ENCODE assay signal across 26 cellular contexts in genomic region chr4:140105436-140105835, GRCh38.
"Had no signal": no experiment of that assay in that cellular context is flagged by ENCODE, and none has a peak within 500 bp of the region (broad histone marks: within the 10 kb centered on the region; RNA-seq: fewer than 3 reads in every experiment).

No MANE protein-coding gene starts in this region.

- H3K9me3 ChIP-seq: neutrophil, ovary, right atrium auricular region, right lobe of liver, stomach, testis, thyroid gland, transverse colon, upper lobe of left lung, vagina had no signal

- H3K4me2 ChIP-seq: hepatocyte had no signal

- H3K27ac Mint-ChIP-seq: mesothelial cell of epicardium; naive B cell; progenitor cell of endocrine pancreas; stimulated activated naive B cell treated with anti-CD40 and anti-IgM and Interleukin-4, amounts not matched to agents 10 μg/mL and 1 μg/mL and 100 μg/mL, for 72 hours had no signal

- H3K4me1 ChIP-seq: left ventricle myocardium inferior, right atrium auricular region, testis, vagina had no signal

- DNase-seq: islet precursor cell; left ventricle myocardium inferior; mesendoderm; naive B cell; ovary; right lobe of liver; stimulated activated CD4-positive, alpha-beta T cell treated with anti-CD3 and anti-CD28 coated beads, Interleukin-12 subunit alpha, Interleukin-12 subunit beta, amount 100 ng/mL, for 4 hours; stimulated activated CD4-positive, alpha-beta T cell treated with anti-CD3 and anti-CD28 coated beads, Interleukin-15, amount 100 ng/mL, for 24 hours; stimulated activated CD4-positive, alpha-beta T cell treated with anti-CD3 and anti-CD28 coated beads, Interleukin-2, amount 100 ng/mL, for 24 hours; stimulated activated CD4-positive, alpha-beta T cell treated with anti-CD3 and anti-CD28 coated beads, Interleukin-4, amount 100 ng/mL, for 1 hour; stimulated activated naive B cell treated with anti-CD40 and anti-IgM and Interleukin-4, amounts not matched to agents 10 μg/mL and 1 μg/mL and 100 μg/mL, for 72 hours; stimulated activated naive CD8-positive, alpha-beta T cell treated with anti-CD3 and anti-CD28 coated beads, Interleukin-15, Interleukin-2, amounts not matched to agents 100 U/mL and 50 U/mL, for 24 hours; stomach; testis; thyroid gland; transverse colon; upper lobe of left lung had no signal

- H3K27ac ChIP-seq: hepatocyte, left ventricle myocardium inferior, neutrophil, ovary, right atrium auricular region, right lobe of liver, stomach, testis, thyroid gland, transverse colon, upper lobe of left lung, vagina had no signal

- H3K27me3 Mint-ChIP-seq: progenitor cell of endocrine pancreas had no signal

- ATAC-seq: stimulated activated naive B cell treated with anti-CD40 and anti-IgM and Interleukin-4, amounts not matched to agents 10 μg/mL and 1 μg/mL and 100 μg/mL, for 72 hours; stimulated activated naive CD8-positive, alpha-beta T cell treated with anti-CD3 and anti-CD28 coated beads, Interleukin-15, Interleukin-2, amounts not matched to agents 100 U/mL and 50 U/mL, for 24 hours had no signal

- H3K9me3 Mint-ChIP-seq: nephron had no signal

- H3K27me3 ChIP-seq: hepatocyte, neutrophil, ovary, right atrium auricular region, right lobe of liver, stomach, testis, thyroid gland, transverse colon, upper lobe of left lung, vagina had no signal

- H3K4me3 ChIP-seq: hepatocyte, left ventricle myocardium inferior, lung, ovary, right atrium auricular region, right lobe of liver, stomach, testis, thyroid gland, transverse colon, upper lobe of left lung, vagina had no signal

- H3K36me3 ChIP-seq: left ventricle myocardium inferior, neutrophil, ovary, right atrium auricular region, right lobe of liver, stomach, thyroid gland, transverse colon, upper lobe of left lung, vagina had no signal

- H2AFZ ChIP-seq: hepatocyte had no signal

- H3K4me3 Mint-ChIP-seq: mesothelial cell of epicardium; naive B cell; nephron; neural crest cell; stimulated activated naive B cell treated with anti-CD40 and anti-IgM and Interleukin-4, amounts not matched to agents 10 μg/mL and 1 μg/mL and 100 μg/mL, for 72 hours had no signal
